Comparison of ENCODE assay signal across 13 cellular contexts in the genomic region with DNA sequence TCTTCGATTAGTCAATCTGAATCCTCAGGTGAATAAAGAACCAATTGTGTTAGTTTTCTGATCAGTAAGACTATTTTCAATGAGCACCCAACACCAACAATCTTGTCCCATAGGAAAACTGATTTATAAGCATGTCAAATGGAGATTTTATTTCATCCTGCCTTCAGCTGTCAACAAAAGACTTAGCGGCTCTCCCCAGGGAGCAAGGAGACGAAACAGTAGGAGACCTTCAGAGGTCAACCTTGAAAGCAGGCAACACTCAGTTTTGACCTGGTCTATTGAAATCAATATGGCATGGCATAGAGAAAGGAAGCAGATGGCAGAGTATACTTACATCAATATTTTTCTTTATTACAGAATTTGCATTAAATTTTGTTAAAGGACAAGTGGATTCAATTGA.
"Had no signal": no experiment of that assay in that cellular context is flagged by ENCODE, and none has a peak within 500 bp of the region (broad histone marks: within the 10 kb centered on the region; RNA-seq: fewer than 3 reads in every experiment).

No MANE protein-coding gene starts in this region.

- H3K9me3 Mint-ChIP-seq: activated CD4-positive, alpha-beta memory T cell treated with anti-CD3 and anti-CD28 coated beads, Interleukin-2, amount 10 ng/mL, durations not matched to agents 7 days and 5 days; activated T-cell treated with anti-CD3 and anti-CD28 coated beads, Interleukin-2, amount 50 U/mL, for 4 hours had no signal

- H3K4me3 Mint-ChIP-seq: activated CD4-positive, alpha-beta memory T cell treated with anti-CD3 and anti-CD28 coated beads, Interleukin-2, amount 10 ng/mL, durations not matched to agents 7 days and 5 days; activated T-cell treated with anti-CD3 and anti-CD28 coated beads, Interleukin-2, amount 50 U/mL, for 4 hours had no signal

- ATAC-seq: activated T-cell treated with anti-CD3 and anti-CD28 coated beads, Interleukin-2, amount 50 U/mL, for 4 hours; gastroesophageal sphincter; left lobe of liver; upper lobe of right lung had no signal

- H3K4me1 Mint-ChIP-seq: activated CD4-positive, alpha-beta memory T cell treated with anti-CD3 and anti-CD28 coated beads, Interleukin-2, amount 10 ng/mL, durations not matched to agents 7 days and 5 days had no signal

- H3K27ac Mint-ChIP-seq: activated CD4-positive, alpha-beta memory T cell treated with anti-CD3 and anti-CD28 coated beads, Interleukin-2, amount 10 ng/mL, durations not matched to agents 7 days and 5 days had no signal

- DNase-seq: activated CD4-positive, alpha-beta memory T cell treated with anti-CD3 and anti-CD28 coated beads, Interleukin-2, amount 10 ng/mL, durations not matched to agents 7 days and 5 days; activated CD4-positive, alpha-beta T cell treated with anti-CD3 and anti-CD28 coated beads for 4 hours; activated effector memory CD4-positive, alpha-beta T cell treated with Interleukin-2 at 50 U/mL for 16 hours; activated naive CD4-positive, alpha-beta T cell treated with anti-CD3 and anti-CD28 coated beads, Interleukin-2, amount 50 U/mL, for 16 hours; activated T-cell treated with anti-CD3 and anti-CD28 coated beads, Interleukin-2, amount 50 U/mL, for 4 hours; adrenal gland; erythroblast; midbrain; pancreas; stimulated activated CD4-positive, alpha-beta T cell treated with anti-CD3 and anti-CD28 coated beads, Interleukin-1b, Interleukin-23, amount 100 ng/mL, for 48 hours; upper lobe of right lung had no signal
